In the genomic region with DNA sequence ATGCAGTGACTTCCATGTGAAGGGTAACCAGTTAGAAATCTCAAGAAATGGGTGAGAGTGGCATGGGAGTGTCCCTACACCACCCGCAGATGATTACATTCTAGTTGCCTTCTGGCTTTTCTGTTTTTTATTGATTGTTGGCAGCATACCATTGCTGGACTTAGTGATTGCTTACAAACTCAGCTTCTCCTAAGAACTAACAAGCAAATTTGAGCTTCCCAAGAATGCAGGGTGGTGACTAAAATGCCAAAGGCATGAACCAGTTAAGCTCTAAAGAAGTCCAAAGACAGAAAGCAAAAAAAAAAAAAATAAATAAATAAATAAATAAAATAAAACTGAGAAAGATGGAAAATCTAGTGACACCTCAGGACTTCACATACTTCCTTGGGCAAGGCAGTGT, we compare ENCODE assay signal across 15 cellular contexts.
DNase-seq lines count a peak whose midpoint lies in the region; ATAC-seq and TF ChIP-seq lines count a peak whose summit lies in the region.
"Had no signal": no experiment of that assay in that cellular context is flagged by ENCODE, and none has a peak within 500 bp of the region (broad histone marks: within the 10 kb centered on the region; RNA-seq: fewer than 3 reads in every experiment).

No MANE protein-coding gene starts in this region.

- no peak overlapping the region for H3K23ac ChIP-seq in neuronal stem cell (ENCODE audit: low read depth, low read length, poor library complexity)

- no peak overlapping the region for H2BK15ac ChIP-seq in neuronal stem cell (ENCODE audit: low read length)

- intact Hi-C loops in gastrocnemius medialis (cut with DNase I; ENCODE audit: low total_unique reads) = no loop called here

- H2AFZ ChIP-seq in GM23248 (no peak overlapping the region), neuronal stem cell (ENCODE audit: low read length) (no peak overlapping the region)

- no peak overlapping the region for H3K4me2 ChIP-seq in GM23248 (ENCODE audit: unreplicated experiment)
- no peak overlapping the region for H3K4me2 ChIP-seq in neuronal stem cell (ENCODE audit: insufficient read depth, low read length, poor library complexity, severe bottlenecking)
- H3K4me2 ChIP-seq: BLaER1 had no signal

- no peak overlapping the region for H3K27ac ChIP-seq in GM23248
- no peak overlapping the region for H3K27ac ChIP-seq in neuronal stem cell (replicated peaks; ENCODE audit: low read length)
- H3K27ac ChIP-seq in gastrocnemius medialis = no peak overlapping the region
- H3K27ac ChIP-seq: BLaER1 had no signal

- H3K36me3 ChIP-seq in GM23248 (ENCODE audit: low read depth) (no peaks in the 10 kb centered on the region), neuronal stem cell (replicated peaks in 1 of 2; ENCODE audit: control insufficient read depth in 2 of 2, insufficient read depth in 2 of 2, low read length in 2 of 2) (no peaks in the 10 kb centered on the region), gastrocnemius medialis (no peaks in the 10 kb centered on the region)
- H3K36me3 ChIP-seq: BLaER1, HAP-1 had no signal

- no peak for TF ChIP-seq POLR2A in gastrocnemius medialis (IDR thresholded peaks at IDR 0.05)

- no peaks in the 10 kb centered on the region for H3K79me1 ChIP-seq in neuronal stem cell (ENCODE audit: low read depth, low read length)

- WGBS in GM23248 (ENCODE audit: low coverage in 1 of 2, low lambda C conversion rate in 2 of 2, missing lambda C conversion rate in 2 of 2), 2 experiments = 3 to 6% methylated on average over 1 of the region's 1 CpG
- no CpG with 5 or more reads among the region's 1 CpG for WGBS in neuronal stem cell (ENCODE audit: extremely low coverage in 2 of 2, insufficient read length in 2 of 2, insufficient replicate concordance in 1 of 2), 2 donors

- no peaks in the 10 kb centered on the region for H4K20me1 ChIP-seq in GM23248 (ENCODE audit: insufficient read depth)
- H4K20me1 ChIP-seq: BLaER1 had no signal

- H3K4ac ChIP-seq in neuronal stem cell (ENCODE audit: low read length) = no peak overlapping the region

- H2BK12ac ChIP-seq in neuronal stem cell (ENCODE audit: low read length) = no peak overlapping the region

- no peak overlapping the region for H3K4me3 ChIP-seq in GM23248
- H3K4me3 ChIP-seq in neuronal stem cell (ENCODE audit: low read length in 2 of 2) = no peak overlapping the region
- H3K4me3 ChIP-seq in gastrocnemius medialis = no peak overlapping the region
- H3K4me3 ChIP-seq: BLaER1, HAP-1, K562 had no signal

- no peaks in the 10 kb centered on the region for H3K9me2 ChIP-seq in GM23248 (ENCODE audit: insufficient read depth)

- no peaks in the 10 kb centered on the region for H3K79me2 ChIP-seq in GM23248 (ENCODE audit: insufficient read depth)

- H2AK5ac ChIP-seq in neuronal stem cell (ENCODE audit: low read depth, low read length) = no peak overlapping the region

- H3K9ac ChIP-seq in GM23248 = no peak overlapping the region
- no peak overlapping the region for H3K9ac ChIP-seq in neuronal stem cell (ENCODE audit: low read depth, low read length, poor library complexity)
- H3K9ac ChIP-seq: BLaER1 had no signal

- H3K18ac ChIP-seq in neuronal stem cell (ENCODE audit: low read length) = peak overlapping the region; percentile 29

- ATAC-seq in gastrocnemius medialis = no peak
- ATAC-seq in HG02588 (IDR thresholded peaks at IDR 0.05; ENCODE audit: unreplicated experiment) = no peak
- ATAC-seq in HG02870 (IDR thresholded peaks at IDR 0.05; ENCODE audit: unreplicated experiment) = no peak
- ATAC-seq: K562 had no signal

- no peak overlapping the region for H4K8ac ChIP-seq in neuronal stem cell (ENCODE audit: low read depth, low read length)

- H2BK5ac ChIP-seq in neuronal stem cell (ENCODE audit: low read length) = no peak overlapping the region

- TF ChIP-seq CTCF in gastrocnemius medialis (IDR thresholded peaks at IDR 0.05 in 4 of 5, conservative IDR thresholded peaks at IDR 0.05 in 1 of 5) = no peak

- no peak overlapping the region for H2BK120ac ChIP-seq in neuronal stem cell (ENCODE audit: low read depth, low read length)

- peak; percentile 17 for DNase-seq in AG20443 (ENCODE audit: low spot score)
- DNase-seq in GM23248 = peak; percentile 3
- no peak for DNase-seq in neuronal stem cell (ENCODE audit: low spot score)
- no peak for DNase-seq in gastrocnemius medialis
- no peak for DNase-seq in NCI-H345 treated with DMSO at 0.1 percent for 48 hours (lab: John Stamatoyannopoulos, UW; ENCODE audit: unreplicated experiment)
- DNase-seq: CD4-positive, alpha-beta memory T cell; DMS153; DMS79; GF-D8; IMR-90 had no signal

- H3K27me3 ChIP-seq in GM23248 (replicated peaks; ENCODE audit: insufficient read depth) = 0 out of 2 replicates have a peak, but pooled peaks cover 6% of the 10 kb centered on the region
- H3K27me3 ChIP-seq in neuronal stem cell (ENCODE audit: control insufficient read depth in 3 of 3, insufficient read depth in 3 of 3, low read depth in 1 of 3, low read length in 3 of 3) = no peaks in the 10 kb centered on the region
- no peaks in the 10 kb centered on the region for H3K27me3 ChIP-seq in gastrocnemius medialis
- H3K27me3 ChIP-seq: BLaER1 had no signal

- H3K9me3 ChIP-seq in GM23248 (ENCODE audit: low read depth) (no peaks in the 10 kb centered on the region), neuronal stem cell (replicated peaks in 1 of 2; ENCODE audit: control insufficient read depth in 2 of 2, insufficient read depth in 1 of 2, low read depth in 1 of 2, low read length in 2 of 2) (no peaks in the 10 kb centered on the region), gastrocnemius medialis (no peaks in the 10 kb centered on the region)
- H3K9me3 ChIP-seq: BLaER1, HAP-1 had no signal

- in situ Hi-C loops in GM23248 (cut with MboI) (no loop called here), gastrocnemius medialis (cut with MboI; ENCODE audit: low sequenced_read_pairs in 4 of 4) (loop anchor here in 2 of 4 donors (25.0 kb wide), 2 partner anchors 1388 to 1638 kb away; a partner anchor contains a TSS)

- H3F3A ChIP-seq in GM23248 (ENCODE audit: insufficient read depth) = no peaks in the 10 kb centered on the region

- H3K4me1 ChIP-seq in GM23248 (ENCODE audit: insufficient read depth) (no peaks in the 10 kb centered on the region), neuronal stem cell (ENCODE audit: control insufficient read depth in 2 of 2, insufficient read depth in 1 of 2, low read depth in 1 of 2, low read length in 2 of 2) (peaks cover 3 to 10% of the 10 kb centered on the region in 2 donors), gastrocnemius medialis (no peaks in the 10 kb centered on the region)
- H3K4me1 ChIP-seq: HAP-1 had no signal

- no peak overlapping the region for H3K14ac ChIP-seq in neuronal stem cell (ENCODE audit: low read length)

- no peak overlapping the region for H4K91ac ChIP-seq in neuronal stem cell (ENCODE audit: low read depth, low read length, poor library complexity)

Comparison
In these comparisons a context has a peak if more than half of its experiments do, and no peak if none do; other contexts are left out.
1. DNase-seq: peak in AG20443 (single experiment) and GM23248 (single experiment); none in neuronal stem cell (single experiment), gastrocnemius medialis (0 of 2) and NCI-H345 treated with DMSO at 0.1 percent for 48 hours (single experiment).